Comparison of ENCODE assay signal across 1 cellular context in the genomic region with DNA sequence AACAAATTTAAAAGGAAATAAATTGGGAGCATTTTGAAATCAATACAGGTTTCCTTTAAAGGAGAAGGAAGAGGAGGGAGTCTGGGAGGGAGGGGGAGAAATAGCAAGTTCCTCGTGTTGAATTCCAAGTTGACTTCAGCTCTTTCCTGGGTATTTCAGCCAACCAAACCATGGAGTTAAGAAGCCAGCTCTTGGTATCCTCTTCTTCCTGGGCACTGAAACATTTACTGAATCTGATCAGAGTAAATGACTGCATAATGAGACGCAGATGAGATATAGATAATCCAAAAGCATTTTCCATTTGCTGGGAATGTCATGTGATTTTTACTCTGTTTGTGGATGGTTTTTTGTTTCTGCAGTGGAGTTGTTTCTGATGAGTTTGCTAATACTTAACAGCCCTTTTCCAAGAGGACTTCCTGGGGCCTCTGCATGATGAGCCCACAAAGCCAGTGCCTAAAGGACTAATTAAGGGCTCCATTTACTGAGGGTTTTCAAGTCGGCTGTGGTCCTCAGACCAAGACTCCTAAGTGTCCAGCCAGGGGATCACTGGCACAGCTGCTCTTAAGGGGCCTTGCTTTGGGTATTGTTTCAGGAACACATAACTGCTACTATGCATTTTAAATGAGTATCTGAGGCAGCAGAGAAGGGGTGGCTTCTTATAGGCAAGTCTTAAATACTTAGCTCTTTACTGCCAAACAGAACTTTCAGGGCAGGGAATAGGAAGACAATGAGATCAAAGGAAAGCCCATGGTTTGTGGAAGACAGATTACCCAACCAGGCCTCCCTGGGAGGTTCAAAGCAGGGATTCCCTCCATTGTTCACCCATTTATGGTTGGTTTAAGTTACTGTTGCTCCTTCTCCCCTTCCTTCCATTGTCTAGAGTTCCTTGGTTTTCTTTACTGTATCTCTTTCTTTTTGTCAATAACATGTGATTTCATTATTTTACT.
TF ChIP-seq lines count a peak whose summit lies in the region.

No MANE protein-coding gene starts in this region.

TF ChIP-seq in HepG2, 621 proteins besides CTCF, POLR2A, EP300 and RAD21 (continued from another document and continues in another):
- TF ChIP-seq, protein P1, sequence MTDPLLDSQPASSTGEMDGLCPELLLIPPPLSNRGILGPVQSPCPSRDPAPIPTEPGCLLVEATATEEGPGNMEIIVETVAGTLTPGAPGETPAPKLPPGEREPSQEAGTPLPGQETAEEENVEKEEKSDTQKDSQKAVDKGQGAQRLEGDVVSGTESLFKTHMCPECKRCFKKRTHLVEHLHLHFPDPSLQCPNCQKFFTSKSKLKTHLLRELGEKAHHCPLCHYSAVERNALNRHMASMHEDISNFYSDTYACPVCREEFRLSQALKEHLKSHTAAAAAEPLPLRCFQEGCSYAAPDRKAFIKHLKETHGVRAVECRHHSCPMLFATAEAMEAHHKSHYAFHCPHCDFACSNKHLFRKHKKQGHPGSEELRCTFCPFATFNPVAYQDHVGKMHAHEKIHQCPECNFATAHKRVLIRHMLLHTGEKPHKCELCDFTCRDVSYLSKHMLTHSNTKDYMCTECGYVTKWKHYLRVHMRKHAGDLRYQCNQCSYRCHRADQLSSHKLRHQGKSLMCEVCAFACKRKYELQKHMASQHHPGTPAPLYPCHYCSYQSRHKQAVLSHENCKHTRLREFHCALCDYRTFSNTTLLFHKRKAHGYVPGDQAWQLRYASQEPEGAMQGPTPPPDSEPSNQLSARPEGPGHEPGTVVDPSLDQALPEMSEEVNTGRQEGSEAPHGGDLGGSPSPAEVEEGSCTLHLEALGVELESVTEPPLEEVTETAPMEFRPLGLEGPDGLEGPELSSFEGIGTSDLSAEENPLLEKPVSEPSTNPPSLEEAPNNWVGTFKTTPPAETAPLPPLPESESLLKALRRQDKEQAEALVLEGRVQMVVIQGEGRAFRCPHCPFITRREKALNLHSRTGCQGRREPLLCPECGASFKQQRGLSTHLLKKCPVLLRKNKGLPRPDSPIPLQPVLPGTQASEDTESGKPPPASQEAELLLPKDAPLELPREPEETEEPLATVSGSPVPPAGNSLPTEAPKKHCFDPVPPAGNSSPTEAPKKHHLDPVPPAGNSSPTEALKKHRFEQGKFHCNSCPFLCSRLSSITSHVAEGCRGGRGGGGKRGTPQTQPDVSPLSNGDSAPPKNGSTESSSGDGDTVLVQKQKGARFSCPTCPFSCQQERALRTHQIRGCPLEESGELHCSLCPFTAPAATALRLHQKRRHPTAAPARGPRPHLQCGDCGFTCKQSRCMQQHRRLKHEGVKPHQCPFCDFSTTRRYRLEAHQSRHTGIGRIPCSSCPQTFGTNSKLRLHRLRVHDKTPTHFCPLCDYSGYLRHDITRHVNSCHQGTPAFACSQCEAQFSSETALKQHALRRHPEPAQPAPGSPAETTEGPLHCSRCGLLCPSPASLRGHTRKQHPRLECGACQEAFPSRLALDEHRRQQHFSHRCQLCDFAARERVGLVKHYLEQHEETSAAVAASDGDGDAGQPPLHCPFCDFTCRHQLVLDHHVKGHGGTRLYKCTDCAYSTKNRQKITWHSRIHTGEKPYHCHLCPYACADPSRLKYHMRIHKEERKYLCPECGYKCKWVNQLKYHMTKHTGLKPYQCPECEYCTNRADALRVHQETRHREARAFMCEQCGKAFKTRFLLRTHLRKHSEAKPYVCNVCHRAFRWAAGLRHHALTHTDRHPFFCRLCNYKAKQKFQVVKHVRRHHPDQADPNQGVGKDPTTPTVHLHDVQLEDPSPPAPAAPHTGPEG (CRISPR knock-in tag; IDR thresholded peaks at IDR 0.05) = no peak
- TF ChIP-seq, protein P2, sequence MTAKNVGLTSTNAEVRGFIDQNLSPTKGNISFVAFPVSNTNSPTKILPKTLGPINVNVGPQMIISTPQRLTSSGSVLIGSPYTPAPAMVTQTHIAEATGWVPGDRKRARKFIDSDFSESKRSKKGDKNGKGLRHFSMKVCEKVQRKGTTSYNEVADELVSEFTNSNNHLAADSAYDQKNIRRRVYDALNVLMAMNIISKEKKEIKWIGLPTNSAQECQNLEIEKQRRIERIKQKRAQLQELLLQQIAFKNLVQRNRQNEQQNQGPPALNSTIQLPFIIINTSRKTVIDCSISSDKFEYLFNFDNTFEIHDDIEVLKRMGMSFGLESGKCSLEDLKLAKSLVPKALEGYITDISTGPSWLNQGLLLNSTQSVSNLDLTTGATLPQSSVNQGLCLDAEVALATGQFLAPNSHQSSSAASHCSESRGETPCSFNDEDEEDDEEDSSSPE (CRISPR knock-in tag; IDR thresholded peaks at IDR 0.05) = no peak
- TF ChIP-seq ZNF564 (CRISPR knock-in tag; IDR thresholded peaks at IDR 0.05) (no peak), ZSCAN31 (CRISPR knock-in tag; IDR thresholded peaks at IDR 0.05; ENCODE audit: low read depth) (no peak), EEA1 (CRISPR knock-in tag; IDR thresholded peaks at IDR 0.05; ENCODE audit: borderline replicate concordance) (no peak), ZMYM4 (CRISPR knock-in tag; IDR thresholded peaks at IDR 0.05) (0 out of 2 replicates have a peak, but pooled peaks have one; percentile 16), MXD4 (CRISPR knock-in tag; IDR thresholded peaks at IDR 0.05) (no peak), HOXA5 (CRISPR knock-in tag; IDR thresholded peaks at IDR 0.05) (no peak), ARNTL (CRISPR knock-in tag; IDR thresholded peaks at IDR 0.05) (no peak), SATB2 (CRISPR knock-in tag; IDR thresholded peaks at IDR 0.05) (no peak), ZNF646 (CRISPR knock-in tag; IDR thresholded peaks at IDR 0.05) (no peak), MAFG (CRISPR knock-in tag; IDR thresholded peaks at IDR 0.05) (no peak), ZNF776 (CRISPR knock-in tag; IDR thresholded peaks at IDR 0.05) (no peak), ZNF75D (CRISPR knock-in tag; IDR thresholded peaks at IDR 0.05; ENCODE audit: borderline replicate concordance) (no peak), ZNF205 (CRISPR knock-in tag; IDR thresholded peaks at IDR 0.05) (no peak), ZSCAN21 (CRISPR knock-in tag; IDR thresholded peaks at IDR 0.05; ENCODE audit: borderline replicate concordance) (no peak), ZSCAN22 (CRISPR knock-in tag; IDR thresholded peaks at IDR 0.05) (no peak), ZNF572 (CRISPR knock-in tag; IDR thresholded peaks at IDR 0.05) (no peak), PCBP2 (optimal IDR thresholded peaks at IDR 0.05; ENCODE audit: low read depth, low read length, poor library complexity, severe bottlenecking) (no peak), RFX1 (IDR thresholded peaks at IDR 0.05) (no peak), ZNF232 (CRISPR knock-in tag; IDR thresholded peaks at IDR 0.05; ENCODE audit: borderline replicate concordance) (no peak), SP1 (IDR thresholded peaks at IDR 0.05) (no peak), SP1 (CRISPR knock-in tag; IDR thresholded peaks at IDR 0.05) (no peak), MBNL3 (CRISPR knock-in tag; conservative IDR thresholded peaks at IDR 0.05) (no peak), CEBPB (IDR thresholded peaks at IDR 0.05; ENCODE audit: borderline replicate concordance, low read depth, low read length) (0 out of 2 replicates have a peak, but pooled peaks have one; percentile 1), FOXA3 (CRISPR knock-in tag; IDR thresholded peaks at IDR 0.05) (0 out of 2 replicates have a peak, but pooled peaks have one; percentile 23), ZNF24 (IDR thresholded peaks at IDR 0.05) (no peak), STAT5B (CRISPR knock-in tag; IDR thresholded peaks at IDR 0.05) (no peak), AHR (CRISPR knock-in tag; IDR thresholded peaks at IDR 0.05) (no peak), CBX5 (CRISPR knock-in tag; IDR thresholded peaks at IDR 0.05; ENCODE audit: borderline replicate concordance) (no peak), ATF4 (CRISPR knock-in tag; IDR thresholded peaks at IDR 0.05) (no peak), MED8 (CRISPR knock-in tag; IDR thresholded peaks at IDR 0.05; ENCODE audit: insufficient replicate concordance) (no peak), SOX5 (CRISPR knock-in tag; IDR thresholded peaks at IDR 0.05; ENCODE audit: borderline replicate concordance) (peak; percentile 90), FOXO4 (CRISPR knock-in tag; conservative IDR thresholded peaks at IDR 0.05) (no peak), PAF1 (CRISPR knock-in tag; IDR thresholded peaks at IDR 0.05) (no peak), SOX6 (IDR thresholded peaks at IDR 0.05) (no peak), SOX6 (CRISPR knock-in tag; IDR thresholded peaks at IDR 0.05) (peak; percentile 88), GABPB1 (CRISPR knock-in tag; IDR thresholded peaks at IDR 0.05) (no peak), HMG20A (CRISPR knock-in tag; IDR thresholded peaks at IDR 0.05; ENCODE audit: borderline replicate concordance) (peak; percentile 37; the same call in 1 of the 2 replicates), SMAD9 (CRISPR knock-in tag; IDR thresholded peaks at IDR 0.05) (no peak)
- TF ChIP-seq, protein P3, sequence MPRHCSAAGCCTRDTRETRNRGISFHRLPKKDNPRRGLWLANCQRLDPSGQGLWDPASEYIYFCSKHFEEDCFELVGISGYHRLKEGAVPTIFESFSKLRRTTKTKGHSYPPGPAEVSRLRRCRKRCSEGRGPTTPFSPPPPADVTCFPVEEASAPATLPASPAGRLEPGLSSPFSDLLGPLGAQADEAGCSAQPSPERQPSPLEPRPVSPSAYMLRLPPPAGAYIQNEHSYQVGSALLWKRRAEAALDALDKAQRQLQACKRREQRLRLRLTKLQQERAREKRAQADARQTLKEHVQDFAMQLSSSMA (CRISPR knock-in tag; IDR thresholded peaks at IDR 0.05) = no peak
- TF ChIP-seq, protein P4, sequence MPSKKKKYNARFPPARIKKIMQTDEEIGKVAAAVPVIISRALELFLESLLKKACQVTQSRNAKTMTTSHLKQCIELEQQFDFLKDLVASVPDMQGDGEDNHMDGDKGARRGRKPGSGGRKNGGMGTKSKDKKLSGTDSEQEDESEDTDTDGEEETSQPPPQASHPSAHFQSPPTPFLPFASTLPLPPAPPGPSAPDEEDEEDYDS (CRISPR knock-in tag; IDR thresholded peaks at IDR 0.05) = no peak
